In genomic region chr4:68855771-68856170, GRCh38 we compare ENCODE assay signal across 32 cellular contexts. TPM values are rescaled to one million over a fixed set of nuclear protein-coding genes. Genes with fewer than 3 reads are reported as not detected.
"Had no signal": no experiment of that assay in that cellular context is flagged by ENCODE, and none has a peak within 500 bp of the region (broad histone marks: within the 10 kb centered on the region; RNA-seq: fewer than 3 reads in every experiment).

No MANE protein-coding gene starts in this region.

- H3K4me1 Mint-ChIP-seq: naive B cell had no signal

- H3K9me3 ChIP-seq: colonic mucosa, gastrocnemius medialis, lower lobe of right lung had no signal

- H3K36me3 ChIP-seq: colonic mucosa, esophagus squamous epithelium, gastrocnemius medialis, heart right ventricle, left lung, lower lobe of right lung had no signal

- ATAC-seq: effector memory CD8-positive, alpha-beta T cell; esophagus mucosa; gastrocnemius medialis; heart right ventricle; left cardiac atrium; left lung; left ventricle myocardium superior; lower lobe of right lung; naive thymus-derived CD8-positive, alpha-beta T cell had no signal

- DNase-seq: colonic mucosa; cortex of kidney; effector CD8-positive, alpha-beta T cell; effector memory CD8-positive, alpha-beta T cell; erythroblast; esophagus squamous epithelium; foreskin fibroblast; foreskin melanocyte; gastrocnemius medialis; glutamatergic neuron; head of caudate nucleus; heart right ventricle; hippocampal formation; left cardiac atrium; left lung; left ventricle myocardium superior; lower lobe of right lung; mesenchymal stem cell; midbrain; naive B cell; naive thymus-derived CD8-positive, alpha-beta T cell had no signal

- H3K27ac ChIP-seq: colonic mucosa, epithelial cell of prostate, esophagus squamous epithelium, gastrocnemius medialis, heart right ventricle, left lung, lower lobe of right lung had no signal

- FAIRE-seq: islet of Langerhans, keratinocyte had no signal

- H3K27me3 Mint-ChIP-seq: dendritic cell treated with granulocyte-macrophage colony-stimulating factor and Interleukin-4, amounts not matched to agents 40 ng/mL and 50 ng/mL, for 4 days; effector memory CD8-positive, alpha-beta T cell; naive B cell; naive thymus-derived CD8-positive, alpha-beta T cell had no signal

- H3K27ac Mint-ChIP-seq: dendritic cell treated with granulocyte-macrophage colony-stimulating factor and Interleukin-4, amounts not matched to agents 40 ng/mL and 50 ng/mL, for 4 days; effector memory CD8-positive, alpha-beta T cell; naive B cell; naive thymus-derived CD8-positive, alpha-beta T cell had no signal

- H3K36me3 Mint-ChIP-seq: naive B cell had no signal

- H3K4me3 Mint-ChIP-seq: dendritic cell treated with granulocyte-macrophage colony-stimulating factor and Interleukin-4, amounts not matched to agents 40 ng/mL and 50 ng/mL, for 4 days; effector memory CD8-positive, alpha-beta T cell; naive B cell; naive thymus-derived CD8-positive, alpha-beta T cell had no signal

- H3K4me3 ChIP-seq: colonic mucosa, esophagus squamous epithelium, gastrocnemius medialis, heart right ventricle, left lung, lower lobe of right lung had no signal

- H3K27me3 ChIP-seq: colonic mucosa, esophagus squamous epithelium, gastrocnemius medialis, heart right ventricle, left lung had no signal

- H3K4me1 ChIP-seq: colonic mucosa, esophagus squamous epithelium, gastrocnemius medialis, heart right ventricle, left lung, lower lobe of right lung had no signal

RNA-seq across cellular contexts. Expression of gene UGT2B10, which starts 40.0 kb away (rescaled TPM):
- total RNA-seq: dermis microvascular lymphatic vessel endothelial cell; esophagus mucosa; esophagus squamous epithelium; glomerular endothelial cell; heart right ventricle; kidney epithelial cell; left cardiac atrium; left lung; left ventricle myocardium superior; lower leg skin; lower lobe of right lung; lung microvascular endothelial cell; mononuclear cell; naive thymus-derived CD8-positive, alpha-beta T cell had no signal
- polyA plus RNA-seq: heart right ventricle; keratinocyte; naive thymus-derived CD8-positive, alpha-beta T cell had no signal
